ENCODE assay signal across 7 cellular contexts in the genomic region with DNA sequence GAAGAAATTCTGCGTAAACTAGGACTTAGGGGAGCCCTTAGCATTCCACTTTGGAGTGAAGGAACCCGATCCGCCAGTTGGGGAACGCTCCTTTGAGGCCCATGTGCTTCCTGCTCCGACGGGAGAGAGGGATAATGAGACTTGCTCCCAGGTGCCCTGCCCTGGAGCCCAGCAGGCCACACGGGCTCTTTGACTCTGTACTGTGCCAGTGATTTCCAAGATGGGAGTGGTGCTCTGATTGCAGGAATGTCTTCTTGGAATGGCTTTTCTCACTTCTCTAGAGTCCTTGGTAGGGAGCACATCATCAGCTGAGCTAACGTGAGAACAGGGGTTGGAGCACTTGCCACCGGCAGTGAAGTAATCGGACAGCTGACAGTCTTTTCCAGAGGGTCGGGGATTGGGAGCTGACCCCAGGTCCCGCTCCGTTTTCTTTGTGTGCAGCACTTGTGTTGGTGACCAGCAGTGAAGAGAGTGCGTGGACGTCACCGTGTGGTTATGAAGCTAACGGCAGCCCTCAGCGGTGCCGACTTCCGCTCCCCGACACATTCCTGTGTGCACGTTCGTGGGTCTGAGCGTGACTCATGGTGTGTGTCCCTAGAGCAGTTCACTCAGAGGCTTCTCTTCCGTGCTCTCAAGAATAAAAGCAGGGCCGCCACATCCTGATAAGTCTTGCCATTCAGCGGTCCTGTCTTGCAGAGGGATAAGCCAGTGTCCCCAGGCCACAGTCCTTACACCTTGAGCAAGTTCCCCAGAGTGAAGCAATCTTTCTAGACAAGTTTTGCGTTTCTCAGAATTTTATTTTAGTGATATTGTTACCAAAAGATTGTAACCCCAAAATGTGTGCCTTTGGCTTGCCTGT. TPM values are rescaled to one million over a fixed set of nuclear protein-coding genes. Genes with fewer than 3 reads are reported as not detected.
DNase-seq lines count a peak whose midpoint lies in the region; ATAC-seq and TF ChIP-seq lines count a peak whose summit lies in the region.

No MANE protein-coding gene starts in this region.

- H3K27me3 ChIP-seq in Panc1 (ENCODE audit: control insufficient read depth, insufficient read depth, low read length) (no peaks in the 10 kb centered on the region), endodermal cell (ENCODE audit: control insufficient read depth, insufficient read depth, low read length, poor library complexity, severe bottlenecking) (no peaks in the 10 kb centered on the region), upper lobe of right lung (no peaks in the 10 kb centered on the region)

- no peak overlapping the region; the same call in 1 of the 2 replicates for H3K27ac ChIP-seq in Panc1 (ENCODE audit: low read length)
- H3K27ac ChIP-seq in endodermal cell (ENCODE audit: low read depth, low read length) = peak overlapping the region; percentile 19
- H3K27ac ChIP-seq in upper lobe of right lung = peak overlapping the region; percentile 65

- no peak overlapping the region for H3K4me3 ChIP-seq in Panc1 (ENCODE audit: low read depth in 2 of 2, low read length in 2 of 2)
- no peak overlapping the region for H3K4me3 ChIP-seq in endodermal cell (ENCODE audit: low read length)
- H3K4me3 ChIP-seq in upper lobe of right lung = no peak overlapping the region

- CTCF ChIA-PET in Panc1 (lab: Charles Lee) = no interaction called here

- peak overlapping the region; percentile 49 for H3K27ac Mint-ChIP-seq in endodermal cell

- no TSS peak for BruUV-seq in Panc1 (replicated peaks; lab: Mats Ljungman, UMichigan)

- DNase-seq in Panc1 (ENCODE audit: low read depth, low spot score) = no peak
- no peak for DNase-seq in endodermal cell
- peak; percentile 93 for DNase-seq in mesenteric fat pad (ENCODE audit: low spot score)
- peak; percentile 87 for DNase-seq in upper lobe of right lung
- no peak for DNase-seq in A172 (ENCODE audit: low spot score)
- no peak for DNase-seq in NCI-H146 treated with DMSO at 0.1 percent for 48 hours (lab: John Stamatoyannopoulos, UW; ENCODE audit: unreplicated experiment)

- H3K4me1 ChIP-seq in Panc1 (ENCODE audit: control insufficient read depth, insufficient read depth, low read length) = peaks cover 8% of the 10 kb centered on the region
- no peaks in the 10 kb centered on the region for H3K4me1 ChIP-seq in endodermal cell (ENCODE audit: control insufficient read depth, insufficient read depth, low read length)
- H3K4me1 ChIP-seq in upper lobe of right lung = peaks cover 29% of the 10 kb centered on the region

- 91 to 95% methylated on average over 27 to 28 of the region's 28 CpGs for WGBS in endodermal cell (ENCODE audit: insufficient coverage in 1 of 2, insufficient read length in 1 of 2), 2 experiments

- no peak overlapping the region for H3K9ac ChIP-seq in endodermal cell (ENCODE audit: extremely low read depth, low read length, poor library complexity, severe bottlenecking)

- H3K9me3 Mint-ChIP-seq in endodermal cell = no peaks in the 10 kb centered on the region

- peaks cover 41% of the 10 kb centered on the region for H3K36me3 Mint-ChIP-seq in endodermal cell (ENCODE audit: low read depth)

- H3K9me3 ChIP-seq in Panc1 (ENCODE audit: control insufficient read depth, insufficient read depth, low read depth, low read length) (no peaks in the 10 kb centered on the region), endodermal cell (ENCODE audit: control insufficient read depth, low read length) (no peaks in the 10 kb centered on the region), upper lobe of right lung (no peaks in the 10 kb centered on the region)

- no peaks in the 10 kb centered on the region for H3K36me3 ChIP-seq in Panc1 (ENCODE audit: control insufficient read depth, insufficient read depth, low read length)
- peaks cover 59% of the 10 kb centered on the region for H3K36me3 ChIP-seq in endodermal cell (ENCODE audit: control insufficient read depth, insufficient read depth, low read length)
- peaks cover 54% of the 10 kb centered on the region for H3K36me3 ChIP-seq in upper lobe of right lung

- POLR2A ChIA-PET in Panc1 (lab: Charles Lee) = no interaction called here

- no peaks in the 10 kb centered on the region for H3K27me3 Mint-ChIP-seq in endodermal cell (ENCODE audit: insufficient read depth)

- no peak overlapping the region for H3K4me3 Mint-ChIP-seq in endodermal cell

- H3K4me1 Mint-ChIP-seq in endodermal cell = peaks cover 20% of the 10 kb centered on the region

- ATAC-seq in Panc1 = peak; percentile 73
- ATAC-seq in upper lobe of right lung = peak; percentile 95
- ATAC-seq in GM19035 (IDR thresholded peaks at IDR 0.05; ENCODE audit: unreplicated experiment) = no peak

- intact Hi-C loops in Panc1 (cut with micrococcal nuclease; ENCODE audit: unreplicated experiment) (no loop called here), upper lobe of right lung (cut with DNase I) (loop anchor here (10.0 kb wide), 1 partner anchor 96 kb away; no protein-coding TSS in a partner anchor)

- in situ Hi-C loops in Panc1 (cut with HindIII; ENCODE audit: low pct_unique_long_range_greater_than_20kb, low sequenced_read_pairs) = no loop called here

- TF ChIP-seq CTCF in Panc1 (IDR thresholded peaks at IDR 0.05) (peak; percentile 38), endodermal cell (conservative IDR thresholded peaks at IDR 0.05) (no peak), upper lobe of right lung (IDR thresholded peaks at IDR 0.05) (peak; percentile 39)

RNA-seq across cellular contexts. Expression of a gene that starts 25.6 kb away (rescaled TPM):
- total RNA-seq in Panc1 (2021; ENCODE audit: unreplicated experiment) = 48.4 TPM
- polyA plus RNA-seq in Panc1 (2012; ENCODE audit: insufficient read length) = 32.8 TPM
- total RNA-seq in endodermal cell = 10 to 100 TPM; 78.8 to 94.1 TPM
- polyA plus RNA-seq in endodermal cell (2013, experiment 1 of 2) = 62.3 TPM
- 60.4 TPM for polyA plus RNA-seq in endodermal cell (2013, experiment 2 of 2)
- 92.4 TPM for total RNA-seq in mesenteric fat pad
- 52.1 TPM for total RNA-seq in upper lobe of right lung
- 6.8 and 13.1 TPM in 2 replicates for total RNA-seq in A172 (2014; rRNA removed; shearing (Covaris generic))

RNA-seq across cellular contexts. Expression of a gene that starts 35.9 kb away (rescaled TPM):
- total RNA-seq in Panc1 (2021; ENCODE audit: unreplicated experiment) (not detected), endodermal cell (not detected), mesenteric fat pad (not detected), upper lobe of right lung (not detected)
- 0.13 TPM for polyA plus RNA-seq in Panc1 (2012; ENCODE audit: insufficient read length)
- not detected for polyA plus RNA-seq in endodermal cell (2013, experiment 1 of 2)
- polyA plus RNA-seq in endodermal cell (2013, experiment 2 of 2) = not detected
- not detected in 2 replicates for total RNA-seq in A172 (2014; rRNA removed; shearing (Covaris generic))

Comparison
In these comparisons a context has a peak if more than half of its experiments do, and no peak if none do; other contexts are left out.
1. DNase-seq: peak in mesenteric fat pad (single experiment) and upper lobe of right lung (single experiment); none in Panc1 (single experiment), endodermal cell (single experiment), A172 (single experiment) and NCI-H146 treated with DMSO at 0.1 percent for 48 hours (single experiment).